Comparison of ENCODE assay signal across 1 cellular context in the genomic region with DNA sequence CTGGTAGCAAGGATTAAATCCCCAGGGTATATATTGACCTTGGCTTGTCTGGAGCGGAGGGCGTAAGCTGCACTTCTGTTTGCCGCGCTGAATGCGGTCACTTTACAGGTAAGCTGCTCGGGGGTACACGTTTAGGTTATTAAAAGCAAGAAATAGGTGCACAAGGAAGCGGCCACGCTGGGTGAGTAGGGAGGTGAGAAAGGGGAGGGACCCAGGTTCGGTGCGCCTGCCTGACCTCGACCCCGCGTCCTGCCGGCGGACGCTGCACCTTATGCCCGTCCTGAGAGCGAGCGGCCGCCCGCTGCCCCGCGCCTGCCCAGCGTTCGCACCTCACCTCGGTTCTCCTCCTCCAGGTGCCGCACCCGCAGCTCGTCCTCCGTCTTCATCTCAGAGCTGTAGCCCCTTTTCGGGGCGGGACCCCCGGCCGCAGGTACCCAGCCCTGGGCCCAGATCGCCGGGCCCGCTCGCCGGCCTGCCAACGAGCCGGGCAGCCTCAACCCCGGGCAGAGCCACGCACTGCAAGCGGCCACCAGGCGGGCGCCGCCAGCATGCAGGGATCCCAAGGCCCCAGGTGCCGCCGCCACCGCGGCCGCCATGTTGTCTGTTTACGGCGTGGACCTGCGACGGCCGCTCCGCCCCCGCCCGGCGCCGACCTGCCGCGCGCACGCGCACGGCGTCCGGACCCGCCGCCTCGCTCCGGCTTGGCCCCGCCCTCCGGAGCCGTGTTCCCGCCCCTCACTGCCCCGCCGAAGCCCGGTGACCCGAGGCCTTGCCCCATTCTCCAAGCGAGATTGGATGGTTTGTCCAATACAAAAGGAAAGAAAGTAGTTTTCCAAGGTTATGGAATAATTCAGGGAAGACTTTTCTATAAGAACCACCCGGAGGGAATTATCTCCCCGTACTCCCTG.
TF ChIP-seq lines count a peak whose summit lies in the region.

A gene with protein sequence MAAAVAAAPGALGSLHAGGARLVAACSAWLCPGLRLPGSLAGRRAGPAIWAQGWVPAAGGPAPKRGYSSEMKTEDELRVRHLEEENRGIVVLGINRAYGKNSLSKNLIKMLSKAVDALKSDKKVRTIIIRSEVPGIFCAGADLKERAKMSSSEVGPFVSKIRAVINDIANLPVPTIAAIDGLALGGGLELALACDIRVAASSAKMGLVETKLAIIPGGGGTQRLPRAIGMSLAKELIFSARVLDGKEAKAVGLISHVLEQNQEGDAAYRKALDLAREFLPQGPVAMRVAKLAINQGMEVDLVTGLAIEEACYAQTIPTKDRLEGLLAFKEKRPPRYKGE (minus strand): TSS at position 625 of the 908 bp plus-strand sequence. CDS start 29 bp downstream, at position 596.

TF ChIP-seq in GM12878, 131 proteins besides CTCF, POLR2A, EP300 and RAD21 (continued from another document):
- TF ChIP-seq, protein P1, sequence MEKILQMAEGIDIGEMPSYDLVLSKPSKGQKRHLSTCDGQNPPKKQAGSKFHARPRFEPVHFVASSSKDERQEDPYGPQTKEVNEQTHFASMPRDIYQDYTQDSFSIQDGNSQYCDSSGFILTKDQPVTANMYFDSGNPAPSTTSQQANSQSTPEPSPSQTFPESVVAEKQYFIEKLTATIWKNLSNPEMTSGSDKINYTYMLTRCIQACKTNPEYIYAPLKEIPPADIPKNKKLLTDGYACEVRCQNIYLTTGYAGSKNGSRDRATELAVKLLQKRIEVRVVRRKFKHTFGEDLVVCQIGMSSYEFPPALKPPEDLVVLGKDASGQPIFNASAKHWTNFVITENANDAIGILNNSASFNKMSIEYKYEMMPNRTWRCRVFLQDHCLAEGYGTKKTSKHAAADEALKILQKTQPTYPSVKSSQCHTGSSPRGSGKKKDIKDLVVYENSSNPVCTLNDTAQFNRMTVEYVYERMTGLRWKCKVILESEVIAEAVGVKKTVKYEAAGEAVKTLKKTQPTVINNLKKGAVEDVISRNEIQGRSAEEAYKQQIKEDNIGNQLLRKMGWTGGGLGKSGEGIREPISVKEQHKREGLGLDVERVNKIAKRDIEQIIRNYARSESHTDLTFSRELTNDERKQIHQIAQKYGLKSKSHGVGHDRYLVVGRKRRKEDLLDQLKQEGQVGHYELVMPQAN (conservative IDR thresholded peaks at IDR 0.05) = peak; percentile 83
- TF ChIP-seq RAD51 (IDR thresholded peaks at IDR 0.05) (no peak), SUZ12 (IDR thresholded peaks at IDR 0.05; ENCODE audit: unreplicated experiment) (no peak), SREBF2 (IDR thresholded peaks at IDR 0.05; ENCODE audit: low read length) (no peak), POLR2AphosphoS2 (IDR thresholded peaks at IDR 0.05; ENCODE audit: low read depth, low read length) (0 out of 2 replicates have a peak, but pooled peaks have one; percentile 37), TCF12 (IDR thresholded peaks at IDR 0.05; ENCODE audit: low read depth, low read length) (0 out of 2 replicates have a peak, but pooled peaks have one; percentile 6), POU2F2 (IDR thresholded peaks at IDR 0.05; ENCODE audit: borderline replicate concordance, low read depth, low read length) (0 out of 3 replicates have a peak, but pooled peaks have one; percentile 28), TAF1 (IDR thresholded peaks at IDR 0.05; ENCODE audit: borderline replicate concordance, low read depth, low read length) (peak; percentile 70; the same call in 1 of the 2 replicates), ZZZ3 (IDR thresholded peaks at IDR 0.05; ENCODE audit: control insufficient read depth, insufficient read length, low read depth) (no peak), CBX3 (IDR thresholded peaks at IDR 0.05; ENCODE audit: borderline replicate concordance, low read depth) (no peak), BRCA1 (IDR thresholded peaks at IDR 0.05; ENCODE audit: low read depth, low read length) (no peak), STAT1 (conservative IDR thresholded peaks at IDR 0.05) (no peak), JUNB (IDR thresholded peaks at IDR 0.05) (no peak), NFIC (IDR thresholded peaks at IDR 0.05; ENCODE audit: low read depth, low read length) (no peak), ETV6 (conservative IDR thresholded peaks at IDR 0.05 in 1 of 2, IDR thresholded peaks at IDR 0.05 in 1 of 2; ENCODE audit: borderline replicate concordance in 1 of 2, low read depth in 1 of 2) (0 out of 4 replicates have a peak, but pooled peaks of 1 of the 2 experiments have one; percentile 45), IRF4 (IDR thresholded peaks at IDR 0.05; ENCODE audit: low read depth, low read length) (no peak), ZNF274 (IDR thresholded peaks at IDR 0.05; ENCODE audit: insufficient read depth, insufficient read length) (no peak), ZBED1 (IDR thresholded peaks at IDR 0.05; ENCODE audit: borderline replicate concordance) (no peak), ZNF217 (IDR thresholded peaks at IDR 0.05) (no peak), SMARCA5 (IDR thresholded peaks at IDR 0.05) (peak; percentile 71; the same call in 1 of the 2 replicates), ZNF384 (IDR thresholded peaks at IDR 0.05; ENCODE audit: borderline replicate concordance, low read depth, low read length) (no peak), KDM1A (IDR thresholded peaks at IDR 0.05; ENCODE audit: borderline replicate concordance) (no peak), WRNIP1 (IDR thresholded peaks at IDR 0.05; ENCODE audit: borderline replicate concordance, low read depth, low read length) (no peak), BMI1 (IDR thresholded peaks at IDR 0.05; ENCODE audit: borderline replicate concordance) (no peak), RELA (IDR thresholded peaks at IDR 0.05; ENCODE audit: borderline replicate concordance, partially characterized antibody) (peak; percentile 43), SPI1 (IDR thresholded peaks at IDR 0.05; ENCODE audit: borderline replicate concordance, insufficient read depth, low read depth, low read length) (no peak), SMC3 (IDR thresholded peaks at IDR 0.05; ENCODE audit: borderline replicate concordance, low read length) (no peak), BACH1 (IDR thresholded peaks at IDR 0.05; ENCODE audit: borderline replicate concordance) (peak; percentile 32; the same call in 1 of the 2 replicates), CHD1 (IDR thresholded peaks at IDR 0.05; ENCODE audit: low read depth, low read length) (no peak)
- TF ChIP-seq, protein P2, sequence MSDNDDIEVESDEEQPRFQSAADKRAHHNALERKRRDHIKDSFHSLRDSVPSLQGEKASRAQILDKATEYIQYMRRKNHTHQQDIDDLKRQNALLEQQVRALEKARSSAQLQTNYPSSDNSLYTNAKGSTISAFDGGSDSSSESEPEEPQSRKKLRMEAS (IDR thresholded peaks at IDR 0.05; ENCODE audit: low read depth, low read length) = no peak
- TF ChIP-seq, protein P3, sequence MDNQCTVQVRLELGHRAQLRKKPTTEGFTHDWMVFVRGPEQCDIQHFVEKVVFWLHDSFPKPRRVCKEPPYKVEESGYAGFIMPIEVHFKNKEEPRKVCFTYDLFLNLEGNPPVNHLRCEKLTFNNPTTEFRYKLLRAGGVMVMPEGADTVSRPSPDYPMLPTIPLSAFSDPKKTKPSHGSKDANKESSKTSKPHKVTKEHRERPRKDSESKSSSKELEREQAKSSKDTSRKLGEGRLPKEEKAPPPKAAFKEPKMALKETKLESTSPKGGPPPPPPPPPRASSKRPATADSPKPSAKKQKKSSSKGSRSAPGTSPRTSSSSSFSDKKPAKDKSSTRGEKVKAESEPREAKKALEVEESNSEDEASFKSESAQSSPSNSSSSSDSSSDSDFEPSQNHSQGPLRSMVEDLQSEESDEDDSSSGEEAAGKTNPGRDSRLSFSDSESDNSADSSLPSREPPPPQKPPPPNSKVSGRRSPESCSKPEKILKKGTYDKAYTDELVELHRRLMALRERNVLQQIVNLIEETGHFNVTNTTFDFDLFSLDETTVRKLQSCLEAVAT (IDR thresholded peaks at IDR 0.05) = no peak
